26 cellular contexts compared by ENCODE assay signal in the genomic region with DNA sequence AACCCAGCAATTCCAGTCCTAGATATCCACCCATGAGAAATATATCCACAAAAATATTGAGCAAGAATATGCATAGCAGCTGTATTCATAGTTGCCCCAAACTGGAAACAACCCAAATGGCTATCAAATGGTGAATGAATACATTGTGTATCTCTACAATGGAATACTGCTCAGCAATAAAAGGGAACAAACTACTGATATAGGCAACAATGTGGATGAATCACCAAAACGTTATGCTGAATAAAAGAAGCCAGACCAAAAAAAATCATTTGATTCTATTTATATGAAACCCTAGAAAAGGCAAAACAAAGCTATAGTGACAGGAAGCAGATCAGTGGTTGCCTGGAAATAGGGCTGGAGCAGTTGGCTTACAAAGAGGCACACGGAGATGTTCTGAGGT. TPM values are rescaled to one million over a fixed set of nuclear protein-coding genes. Genes with fewer than 3 reads are reported as not detected.
DNase-seq lines count a peak whose midpoint lies in the region; ATAC-seq and TF ChIP-seq lines count a peak whose summit lies in the region.
"Had no signal": no experiment of that assay in that cellular context is flagged by ENCODE, and none has a peak within 500 bp of the region (broad histone marks: within the 10 kb centered on the region; RNA-seq: fewer than 3 reads in every experiment).

No MANE protein-coding gene starts in this region.

- H3K9me3 ChIP-seq in SK-N-SH (no peaks in the 10 kb centered on the region), fibroblast of lung (ENCODE audit: control insufficient read depth, insufficient read depth, low read depth, low read length) (no peaks in the 10 kb centered on the region)
- H3K9me3 ChIP-seq: ascending aorta, neutrophil, Peyer's patch, SJCRH30, stomach had no signal

- H3K4me3 ChIP-seq in SK-N-SH (ENCODE audit: low read depth in 2 of 2, low read length in 1 of 2) (no peak overlapping the region), fibroblast of lung (replicated peaks in 1 of 4; ENCODE audit: control extremely low read depth in 1 of 4, insufficient read depth in 1 of 4, low read depth in 3 of 4, low read length in 4 of 4) (no peak overlapping the region)
- H3K4me3 ChIP-seq: ascending aorta, lung, Peyer's patch, SJCRH30, stomach had no signal

- peak; percentile 24 for DNase-seq in Ammon's horn (ENCODE audit: low spot score)
- DNase-seq in SK-N-SH = no peak
- DNase-seq in fibroblast of lung (ENCODE audit: low read depth in 2 of 2) = peak; percentile 57 to 72
- DNase-seq in middle frontal gyrus (ENCODE audit: extremely low spot score, low spot score) = peak; percentile 15
- DNase-seq in activated CD4-positive, CD25-positive, alpha-beta regulatory T cell treated with anti-CD3 and anti-CD28 coated beads, Interleukin-2, amount 50 U/mL, for 72 hours = no peak
- no peak for DNase-seq in NCI-H1092 (lab: John Stamatoyannopoulos, UW)
- DNase-seq in stimulated activated effector memory CD8-positive, alpha-beta T cell treated with anti-CD3 and anti-CD28 coated beads, Interleukin-12 subunit alpha, Interleukin-12 subunit beta, amount 100 ng/mL, for 72 hours (ENCODE audit: low spot score in 2 of 2) = no peak
- DNase-seq: activated CD4-positive, alpha-beta T cell treated with anti-CD3 and anti-CD28 coated beads, Interleukin-2, amount 10 ng/mL, durations not matched to agents 7 days and 5 days; activated naive CD4-positive, alpha-beta T cell treated with anti-CD3 and anti-CD28 coated beads, Interleukin-2, amount 50 U/mL, for 16 hours; EL; endodermal cell; NCI-H1436; NCI-H510A treated with DMSO at 0.1 percent for 48 hours; NK-92 treated with Interleukin-12 subunit alpha and Interleukin-12 subunit beta, amount 100 ng/mL, for 24 hours; Peyer's patch; SJCRH30; stimulated activated CD4-positive, alpha-beta T cell treated with anti-CD3 and anti-CD28 coated beads, Interleukin-12 subunit alpha, Interleukin-12 subunit beta, amount 100 ng/mL, for 4 hours; stomach; T-helper 17 cell had no signal

- TF ChIP-seq RAD21 in SK-N-SH (IDR thresholded peaks at IDR 0.05; ENCODE audit: low read length) = no peak

- H3K4me3 Mint-ChIP-seq in stimulated activated effector memory CD8-positive, alpha-beta T cell treated with anti-CD3 and anti-CD28 coated beads, Interleukin-12 subunit alpha, Interleukin-12 subunit beta, amount 100 ng/mL, for 72 hours = no peak overlapping the region
- H3K4me3 Mint-ChIP-seq: activated CD4-positive, alpha-beta T cell treated with anti-CD3 and anti-CD28 coated beads, Interleukin-2, amount 10 ng/mL, durations not matched to agents 7 days and 5 days; activated T-helper 1 cell treated with anti-CD3 and anti-CD28 coated beads, Interleukin-12 subunit alpha, Interleukin-12 subunit beta, Interleukin-2, Interleukin-4 antibody, amounts not matched to agents 30 ng/mL and 10 ng/mL and 1 ng/mL, durations not matched to agents 14 hours and 24 hours and 36 hours; endodermal cell; T-helper 17 cell; type B pancreatic cell had no signal

- H3K36me3 ChIP-seq in SK-N-SH (replicated peaks in 1 of 2; ENCODE audit: control insufficient read depth in 1 of 2, insufficient read depth in 2 of 2, low read length in 1 of 2) (no peaks in the 10 kb centered on the region), fibroblast of lung (ENCODE audit: control insufficient read depth, insufficient read depth, low read length) (no peaks in the 10 kb centered on the region)
- H3K36me3 ChIP-seq: ascending aorta, neutrophil, Peyer's patch, SJCRH30, stomach had no signal

- WGBS in SK-N-SH (ENCODE audit: low lambda C conversion rate) = 50% methylated on average over 2 of the region's 2 CpGs

- H3F3A ChIP-seq in SK-N-SH (replicated peaks; ENCODE audit: insufficient read depth) = no peaks in the 10 kb centered on the region

- H3K4me1 Mint-ChIP-seq in stimulated activated effector memory CD8-positive, alpha-beta T cell treated with anti-CD3 and anti-CD28 coated beads, Interleukin-12 subunit alpha, Interleukin-12 subunit beta, amount 100 ng/mL, for 72 hours = peaks cover 4% of the 10 kb centered on the region

- no peak for ATAC-seq in stimulated activated effector memory CD8-positive, alpha-beta T cell treated with anti-CD3 and anti-CD28 coated beads, Interleukin-12 subunit alpha, Interleukin-12 subunit beta, amount 100 ng/mL, for 72 hours
- no peak for ATAC-seq in GM21447 (IDR thresholded peaks at IDR 0.05; ENCODE audit: unreplicated experiment)
- ATAC-seq: T-helper 17 cell had no signal

- H2AFZ ChIP-seq in SK-N-SH (ENCODE audit: low read depth) (no peak overlapping the region), fibroblast of lung (ENCODE audit: low read length) (no peak overlapping the region)

- TF ChIP-seq CTCF in SK-N-SH (IDR thresholded peaks at IDR 0.05) (no peak), fibroblast of lung (conservative IDR thresholded peaks at IDR 0.05 in 1 of 2, IDR thresholded peaks at IDR 0.05 in 1 of 2; ENCODE audit: low read depth in 1 of 2, low read length in 2 of 2) (no peak)

- no peaks in the 10 kb centered on the region for H3K9me3 Mint-ChIP-seq in stimulated activated effector memory CD8-positive, alpha-beta T cell treated with anti-CD3 and anti-CD28 coated beads, Interleukin-12 subunit alpha, Interleukin-12 subunit beta, amount 100 ng/mL, for 72 hours
- H3K9me3 Mint-ChIP-seq: activated CD4-positive, alpha-beta T cell treated with anti-CD3 and anti-CD28 coated beads, Interleukin-2, amount 10 ng/mL, durations not matched to agents 7 days and 5 days; activated T-helper 1 cell treated with anti-CD3 and anti-CD28 coated beads, Interleukin-12 subunit alpha, Interleukin-12 subunit beta, Interleukin-2, Interleukin-4 antibody, amounts not matched to agents 30 ng/mL and 10 ng/mL and 1 ng/mL, durations not matched to agents 14 hours and 24 hours and 36 hours; endodermal cell; type B pancreatic cell had no signal

- H4K20me1 ChIP-seq in SK-N-SH (ENCODE audit: insufficient read depth) = no peaks in the 10 kb centered on the region
- H4K20me1 ChIP-seq in fibroblast of lung (ENCODE audit: control insufficient read depth, extremely low read depth, insufficient read depth, low read length) = no peaks in the 10 kb centered on the region

- no peak for TF ChIP-seq EP300 in SK-N-SH (IDR thresholded peaks at IDR 0.05; ENCODE audit: borderline replicate concordance in 1 of 2, low read depth in 1 of 2, low read length in 1 of 2)

- H3K27me3 ChIP-seq in SK-N-SH (ENCODE audit: insufficient read depth) (no peaks in the 10 kb centered on the region), fibroblast of lung (ENCODE audit: control insufficient read depth, insufficient read depth, low read length) (peaks cover 3% of the 10 kb centered on the region)
- H3K27me3 ChIP-seq: ascending aorta, neutrophil, Peyer's patch, SJCRH30, stomach had no signal

- H3K36me3 Mint-ChIP-seq in stimulated activated effector memory CD8-positive, alpha-beta T cell treated with anti-CD3 and anti-CD28 coated beads, Interleukin-12 subunit alpha, Interleukin-12 subunit beta, amount 100 ng/mL, for 72 hours = no peaks in the 10 kb centered on the region

- POLR2A ChIA-PET in SK-N-SH (lab: Yijun Ruan, JAX) = interaction anchor here (1.2 kb wide), 1 partner anchor 92 kb away, joined by 3 read pairs; no protein-coding TSS in a partner anchor

- H3K79me2 ChIP-seq in SK-N-SH (ENCODE audit: insufficient read depth) (no peaks in the 10 kb centered on the region), fibroblast of lung (ENCODE audit: control insufficient read depth, insufficient read depth, low read length) (no peaks in the 10 kb centered on the region)

- H3K4me2 ChIP-seq in SK-N-SH = no peak overlapping the region
- no peak overlapping the region for H3K4me2 ChIP-seq in fibroblast of lung (ENCODE audit: extremely low read depth, insufficient read depth, low read length)

- CTCF ChIA-PET in SK-N-SH (lab: Yijun Ruan, JAX) = interaction anchor here (0.8 to 6.7 kb wide), 21 partner anchors 9 to 201 kb away, joined by 3 to 98 read pairs (median 7); partner anchors contain the start of gene CMTM7

- no peak overlapping the region for H3K9ac ChIP-seq in SK-N-SH
- H3K9ac ChIP-seq in fibroblast of lung (ENCODE audit: insufficient read depth, low read length) = no peak overlapping the region

- H3K27ac ChIP-seq in SK-N-SH (ENCODE audit: low read depth in 2 of 2, low read length in 1 of 2) (peak overlapping the region in 1 of 2 experiments; percentile 1; a peak in 1 of 4 replicates), fibroblast of lung (ENCODE audit: insufficient read depth, low read length) (no peak overlapping the region)
- H3K27ac ChIP-seq: ascending aorta, neutrophil, Peyer's patch, SJCRH30, stomach, VCaP had no signal

- no peak overlapping the region for H3K27ac Mint-ChIP-seq in stimulated activated effector memory CD8-positive, alpha-beta T cell treated with anti-CD3 and anti-CD28 coated beads, Interleukin-12 subunit alpha, Interleukin-12 subunit beta, amount 100 ng/mL, for 72 hours
- H3K27ac Mint-ChIP-seq: activated CD4-positive, alpha-beta T cell treated with anti-CD3 and anti-CD28 coated beads, Interleukin-2, amount 10 ng/mL, durations not matched to agents 7 days and 5 days; endodermal cell; T-helper 17 cell; type B pancreatic cell had no signal

- H3K4me1 ChIP-seq in SK-N-SH (ENCODE audit: control insufficient read depth in 1 of 2, insufficient read depth in 2 of 2, low read depth in 1 of 2, low read length in 1 of 2) (no peaks in the 10 kb centered on the region), fibroblast of lung (ENCODE audit: control insufficient read depth, extremely low read depth, insufficient read depth, low read length) (no peaks in the 10 kb centered on the region)
- H3K4me1 ChIP-seq: ascending aorta, Peyer's patch, SJCRH30, stomach had no signal

- H3K9me2 ChIP-seq in SK-N-SH = no peaks in the 10 kb centered on the region

TF ChIP-seq in SK-N-SH, 30 proteins besides CTCF, POLR2A, EP300 and RAD21 (continues in another document):
- TF ChIP-seq, protein P1, sequence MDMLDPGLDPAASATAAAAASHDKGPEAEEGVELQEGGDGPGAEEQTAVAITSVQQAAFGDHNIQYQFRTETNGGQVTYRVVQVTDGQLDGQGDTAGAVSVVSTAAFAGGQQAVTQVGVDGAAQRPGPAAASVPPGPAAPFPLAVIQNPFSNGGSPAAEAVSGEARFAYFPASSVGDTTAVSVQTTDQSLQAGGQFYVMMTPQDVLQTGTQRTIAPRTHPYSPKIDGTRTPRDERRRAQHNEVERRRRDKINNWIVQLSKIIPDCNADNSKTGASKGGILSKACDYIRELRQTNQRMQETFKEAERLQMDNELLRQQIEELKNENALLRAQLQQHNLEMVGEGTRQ (IDR thresholded peaks at IDR 0.05; ENCODE audit: borderline replicate concordance, low read depth, low read length) = no peak
- TF ChIP-seq RFX5 (IDR thresholded peaks at IDR 0.05; ENCODE audit: low read length) (no peak), NFIC (IDR thresholded peaks at IDR 0.05; ENCODE audit: borderline replicate concordance) (peak; percentile 19; the same call in 1 of the 2 replicates)

RNA-seq across cellular contexts. Expression of gene CMTM7, which starts 15.6 kb away (rescaled TPM):
- polyA plus RNA-seq in SK-N-SH (2012; rRNA removed) (50.1 and 50.7 TPM in 2 replicates), fibroblast of lung (9.3 and 14.3 TPM in 2 replicates)
- 30.3 and 39.5 TPM in 2 replicates for polyA plus RNA-seq in SK-N-SH (2012; cell fraction: cytosol; rRNA removed)
- polyA plus RNA-seq in SK-N-SH (2012; cell fraction: nucleus; rRNA removed) = 32.9 and 62.3 TPM in 2 replicates
- total RNA-seq in fibroblast of lung = 3.3 and 3.5 TPM in 2 replicates
- 8.3 and 11.6 TPM in 2 replicates for polyA plus RNA-seq in fibroblast of lung (2012)
- polyA minus RNA-seq in fibroblast of lung (ENCODE audit: low replicate concordance) = 17.6 and 22.4 TPM in 2 replicates

Comparison
In these comparisons a context has a peak if more than half of its experiments do, and no peak if none do; other contexts are left out.
1. DNase-seq: peak in Ammon's horn (single experiment), fibroblast of lung (2 of 2) and middle frontal gyrus (single experiment); none in SK-N-SH (single experiment), activated CD4-positive, CD25-positive, alpha-beta regulatory T cell treated with anti-CD3 and anti-CD28 coated beads, Interleukin-2, amount 50 U/mL, for 72 hours (single experiment), NCI-H1092 (single experiment) and stimulated activated effector memory CD8-positive, alpha-beta T cell treated with anti-CD3 and anti-CD28 coated beads, Interleukin-12 subunit alpha, Interleukin-12 subunit beta, amount 100 ng/mL, for 72 hours (0 of 2).